ENCODE assay signal across 8 cellular contexts in genomic region chr11:124717786-124718634, GRCh38. TPM values are rescaled to one million over a fixed set of nuclear protein-coding genes. Genes with fewer than 3 reads are reported as not detected.
DNase-seq lines count a peak whose midpoint lies in the region; ATAC-seq and TF ChIP-seq lines count a peak whose summit lies in the region.

No MANE protein-coding gene starts in this region.

- H3K27me3 ChIP-seq in BLaER1 (peaks cover 47% of the 10 kb centered on the region), dorsolateral prefrontal cortex (peaks cover 0 to 25% (median 0%) of the 10 kb centered on the region in 45 donors), mesenchymal stem cell (ENCODE audit: control insufficient read depth in 1 of 2, insufficient read depth in 1 of 2, low read length in 2 of 2) (peaks cover 67 to 92% of the 10 kb centered on the region in 2 experiments)

- peak overlapping the region; percentile 13 for H4K8ac ChIP-seq in mesenchymal stem cell (ENCODE audit: low read length)

- no peaks in the 10 kb centered on the region for H3K36me3 Mint-ChIP-seq in type B pancreatic cell

- H3K23ac ChIP-seq in mesenchymal stem cell (ENCODE audit: low read length in 2 of 2), result peak overlapping the region in 1 of 2 experiments; percentile 87

- H3K27ac ChIP-seq in BLaER1 (no peak overlapping the region), SK-N-MC (no peak overlapping the region; the same call in 1 of the 2 replicates), dorsolateral prefrontal cortex (peak overlapping the region in 49 of 59 donors; percentile 1 to 81 (median 55)), mesenchymal stem cell (ENCODE audit: low read length, poor library complexity, severe bottlenecking) (no peak overlapping the region)

- DNase-seq in SK-N-MC (ENCODE audit: low read depth, low spot score) (no peak), dorsolateral prefrontal cortex (peak in 1 of 10 donors; percentile 25), mesenchymal stem cell (peak; percentile 20), type B pancreatic cell (ENCODE audit: extremely low spot score, unreplicated experiment) (no peak), NCI-H2107 treated with DMSO at 0.1 percent for 48 hours (lab: John Stamatoyannopoulos, UW; ENCODE audit: unreplicated experiment) (no peak), HK-2 (ENCODE audit: unreplicated experiment) (no peak)

- no peaks in the 10 kb centered on the region for H3K79me1 ChIP-seq in mesenchymal stem cell (replicated peaks; ENCODE audit: low read length, poor library complexity, severe bottlenecking)

- H3K4me2 ChIP-seq in BLaER1, result peak overlapping the region; percentile 97
- peak overlapping the region; percentile 87 for H3K4me2 ChIP-seq in mesenchymal stem cell (ENCODE audit: low read length, poor library complexity, severe bottlenecking)

- H2BK5ac ChIP-seq in mesenchymal stem cell (ENCODE audit: low read depth, low read length, poor library complexity, severe bottlenecking), result no peak overlapping the region

- H2BK12ac ChIP-seq in mesenchymal stem cell (ENCODE audit: low read length in 2 of 2), result no peak overlapping the region

- H3K27ac Mint-ChIP-seq in type B pancreatic cell, result no peak overlapping the region

- no peak overlapping the region for H2BK15ac ChIP-seq in mesenchymal stem cell (ENCODE audit: low read depth, poor library complexity, severe bottlenecking)

- H3K9ac ChIP-seq in BLaER1 (no peak overlapping the region), SK-N-MC (ENCODE audit: insufficient read length) (no peak overlapping the region), mesenchymal stem cell (ENCODE audit: low read length) (peak overlapping the region; percentile 32)

- WGBS in mesenchymal stem cell, result 1% methylated on average over 32 of the region's 45 CpGs

- no peak overlapping the region for H3K4ac ChIP-seq in mesenchymal stem cell (ENCODE audit: low read depth in 1 of 2, low read length in 2 of 2)

- H3K36me3 ChIP-seq in BLaER1 (no peaks in the 10 kb centered on the region), SK-N-MC (ENCODE audit: insufficient read depth, low read length) (no peaks in the 10 kb centered on the region), mesenchymal stem cell (ENCODE audit: control insufficient read depth in 1 of 2, insufficient read depth in 2 of 2, low read depth in 1 of 2, low read length in 2 of 2) (no peaks in the 10 kb centered on the region)

- peak; percentile 47 for ATAC-seq in GM21515 (IDR thresholded peaks at IDR 0.05; ENCODE audit: unreplicated experiment)

- peaks cover 88% of the 10 kb centered on the region for H3K27me3 Mint-ChIP-seq in type B pancreatic cell

- H3K4me1 Mint-ChIP-seq in type B pancreatic cell (ENCODE audit: unreplicated experiment), result peaks cover 17% of the 10 kb centered on the region

- no peak overlapping the region for H3K14ac ChIP-seq in mesenchymal stem cell (ENCODE audit: low read length in 2 of 2)

- no peak overlapping the region for H2BK120ac ChIP-seq in mesenchymal stem cell (ENCODE audit: low read depth, low read length)

- H2AFZ ChIP-seq in mesenchymal stem cell (ENCODE audit: low read depth, low read length), result peak overlapping the region; percentile 75

- H3K9me3 Mint-ChIP-seq in type B pancreatic cell, result no peaks in the 10 kb centered on the region

- H4K20me1 ChIP-seq in BLaER1, result peaks cover 17% of the 10 kb centered on the region; the same call in 1 of the 2 replicates

- peak overlapping the region; percentile 61 for H3K4me3 ChIP-seq in BLaER1
- peak overlapping the region; percentile 74 for H3K4me3 ChIP-seq in SK-N-MC
- peak overlapping the region; percentile 24 to 74 (median 58) for H3K4me3 ChIP-seq in dorsolateral prefrontal cortex
- peak overlapping the region; percentile 34 to 78 for H3K4me3 ChIP-seq in mesenchymal stem cell (ENCODE audit: insufficient read depth in 1 of 2, low read depth in 1 of 2, low read length in 2 of 2)

- peaks cover 71% of the 10 kb centered on the region for H3K4me1 ChIP-seq in BLaER1
- H3K4me1 ChIP-seq in mesenchymal stem cell (ENCODE audit: control insufficient read depth, insufficient read depth, low read depth, low read length), result peaks cover 10% of the 10 kb centered on the region

- TF ChIP-seq CTCF in dorsolateral prefrontal cortex (IDR thresholded peaks at IDR 0.05 in 54 of 56, conservative IDR thresholded peaks at IDR 0.05 in 2 of 56; ENCODE audit: low read depth in 1 of 56, partially characterized antibody in 56 of 56) (no peak), type B pancreatic cell (conservative IDR thresholded peaks at IDR 0.05) (no peak)

- no peak overlapping the region for H4K91ac ChIP-seq in mesenchymal stem cell (ENCODE audit: low read length)

- H3K18ac ChIP-seq in mesenchymal stem cell (ENCODE audit: low read depth in 1 of 2, low read length in 2 of 2), result no peak overlapping the region

- H3K9me3 ChIP-seq in BLaER1 (no peaks in the 10 kb centered on the region), SK-N-MC (ENCODE audit: low read depth, low read length) (no peaks in the 10 kb centered on the region), mesenchymal stem cell (ENCODE audit: control insufficient read depth, low read length) (no peaks in the 10 kb centered on the region)

- intact Hi-C loops in dorsolateral prefrontal cortex (cut with DNase I), result no loop called here

- peak overlapping the region; percentile 83 for H3K4me3 Mint-ChIP-seq in type B pancreatic cell

- no peak overlapping the region for H2AK5ac ChIP-seq in mesenchymal stem cell (ENCODE audit: low read length, severe bottlenecking)

RNA-seq across cellular contexts. Expression of gene NRGN, which starts 21.7 kb away (rescaled TPM):
- total RNA-seq in dorsolateral prefrontal cortex (1,000 to 10,000 TPM in 103 of 120 experiments, 100 to 1,000 TPM in 17; 356 to 2,119 (median 1,378) TPM), type B pancreatic cell (ENCODE audit: low replicate concordance) (3.6 and 17.3 TPM in 2 replicates)
- polyA plus RNA-seq in mesenchymal stem cell (2013, experiment 1 of 2), result 0.90 TPM
- polyA plus RNA-seq in mesenchymal stem cell (2013, experiment 2 of 2), result 0.68 TPM

RNA-seq across cellular contexts. Expression of gene VSIG2, which starts 34.0 kb away (rescaled TPM):
- total RNA-seq in dorsolateral prefrontal cortex (1 to 10 TPM in 49 of 120 experiments, under 1 TPM in 55, not detected in 16; 0.41 to 2.6 (median 0.94) TPM), type B pancreatic cell (ENCODE audit: low replicate concordance) (8.7 and 14.8 TPM in 2 replicates)
- polyA plus RNA-seq in mesenchymal stem cell (2013, experiment 1 of 2), result not detected
- polyA plus RNA-seq in mesenchymal stem cell (2013, experiment 2 of 2), result not detected

RNA-seq across cellular contexts. Expression of gene ESAM, which starts 44.1 kb away (rescaled TPM):
- total RNA-seq in dorsolateral prefrontal cortex, result 10 to 100 TPM; 12.1 to 58.7 (median 20.9) TPM
- polyA plus RNA-seq in mesenchymal stem cell (2013, experiment 1 of 2), result 0.10 TPM
- 0.05 TPM for polyA plus RNA-seq in mesenchymal stem cell (2013, experiment 2 of 2)
- 3.6 and 3.7 TPM in 2 replicates for total RNA-seq in type B pancreatic cell (ENCODE audit: low replicate concordance)

RNA-seq across cellular contexts. Expression of gene SPA17, which starts 44.3 kb away (rescaled TPM):
- total RNA-seq in dorsolateral prefrontal cortex, result 10 to 100 TPM in 6 of 120 experiments, 1 to 10 TPM in 114; 2.0 to 12.4 (median 6.5) TPM
- polyA plus RNA-seq in mesenchymal stem cell (2013, experiment 1 of 2), result 14.5 TPM
- polyA plus RNA-seq in mesenchymal stem cell (2013, experiment 2 of 2), result 13.2 TPM
- 7.2 and 13.4 TPM in 2 replicates for total RNA-seq in type B pancreatic cell (ENCODE audit: low replicate concordance)

RNA-seq across cellular contexts. Expression of gene SIAE, which starts 44.5 kb away (rescaled TPM):
- 10 to 100 TPM; 23.8 to 62.3 (median 44.4) TPM for total RNA-seq in dorsolateral prefrontal cortex
- polyA plus RNA-seq in mesenchymal stem cell (2013, experiment 1 of 2), result 18.4 TPM
- 18.5 TPM for polyA plus RNA-seq in mesenchymal stem cell (2013, experiment 2 of 2)
- 28.8 and 33.9 TPM in 2 replicates for total RNA-seq in type B pancreatic cell (ENCODE audit: low replicate concordance)

Comparison
In these comparisons a context has a peak if more than half of its experiments do, and no peak if none do; other contexts are left out.
1. H3K27ac ChIP-seq: peak in dorsolateral prefrontal cortex (49 of 59); none in BLaER1 (single experiment), SK-N-MC (single experiment) and mesenchymal stem cell (single experiment).
2. RNA of gene NRGN, which starts 21.7 kb away (total RNA-seq): 356 to 2,119 TPM in dorsolateral prefrontal cortex; 3.6 to 17.3 TPM in type B pancreatic cell; every median in the first group is over 10 times any median in the second.
3. Peak in every context shown above with its lines, with median percentiles within 50 percentile points of each other: H3K4me3 ChIP-seq.